ENCODE assay signal across 1 cellular context in the genomic region with DNA sequence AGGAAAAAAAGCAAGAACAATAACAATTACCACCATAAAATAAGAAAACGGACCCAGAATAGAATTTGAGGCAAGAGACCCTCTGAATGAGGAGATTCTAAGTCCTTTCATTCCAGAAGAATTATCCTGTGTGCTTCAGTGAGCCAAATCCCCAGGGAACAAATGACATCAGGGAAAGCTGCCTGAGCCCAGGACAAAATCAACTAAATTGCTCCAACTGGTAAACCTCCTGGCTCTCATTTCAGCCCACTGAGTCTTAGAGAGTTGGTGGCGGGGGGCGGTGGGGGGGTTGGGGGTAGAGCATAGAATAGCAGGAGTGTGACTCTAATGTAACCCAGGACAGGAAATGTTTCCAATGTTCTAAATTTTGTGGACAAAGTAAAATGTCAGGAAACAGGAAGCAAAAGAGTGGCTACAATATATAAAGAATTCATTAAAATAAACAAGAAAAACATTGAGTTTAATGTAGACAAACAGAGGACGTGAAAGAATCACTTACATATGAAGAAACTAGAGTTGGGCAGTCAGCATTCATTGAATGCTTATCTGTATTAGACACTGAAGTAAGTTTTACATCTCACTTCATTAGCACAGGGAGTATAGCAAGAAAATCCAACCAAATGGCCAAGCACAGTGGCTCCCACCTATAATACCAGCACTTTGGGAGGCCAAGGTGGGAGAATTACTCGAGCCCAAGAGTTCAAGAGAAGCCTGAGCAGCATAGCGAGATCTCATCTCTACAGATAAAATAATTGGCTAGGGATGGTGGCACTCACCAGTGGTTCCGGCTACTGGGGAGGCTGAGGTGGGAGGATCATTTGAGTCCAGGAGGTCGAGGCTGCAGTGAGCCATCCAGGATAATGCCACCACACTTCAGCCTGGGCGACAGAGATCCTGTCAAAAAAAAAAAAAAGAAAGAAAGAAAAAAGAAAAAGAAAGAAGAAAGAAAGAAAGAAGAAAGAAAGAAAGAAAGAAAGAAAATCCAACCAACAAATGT.
TF ChIP-seq lines count a peak whose summit lies in the region.

No MANE protein-coding gene starts in this region.

TF ChIP-seq in HEK293, 187 proteins besides CTCF, POLR2A, EP300 and RAD21:
- no peak for TF ChIP-seq ZNF791 (tag by site-specific recombination; IDR thresholded peaks at IDR 0.05)
- peak; percentile 56; the same call in 1 of the 2 replicates for TF ChIP-seq ZNF366 (tag by site-specific recombination; conservative IDR thresholded peaks at IDR 0.05)
TF ChIP-seq in HEK293: peak in this region for 1.
